Comparison of ENCODE assay signal across 8 cellular contexts in the genomic region with DNA sequence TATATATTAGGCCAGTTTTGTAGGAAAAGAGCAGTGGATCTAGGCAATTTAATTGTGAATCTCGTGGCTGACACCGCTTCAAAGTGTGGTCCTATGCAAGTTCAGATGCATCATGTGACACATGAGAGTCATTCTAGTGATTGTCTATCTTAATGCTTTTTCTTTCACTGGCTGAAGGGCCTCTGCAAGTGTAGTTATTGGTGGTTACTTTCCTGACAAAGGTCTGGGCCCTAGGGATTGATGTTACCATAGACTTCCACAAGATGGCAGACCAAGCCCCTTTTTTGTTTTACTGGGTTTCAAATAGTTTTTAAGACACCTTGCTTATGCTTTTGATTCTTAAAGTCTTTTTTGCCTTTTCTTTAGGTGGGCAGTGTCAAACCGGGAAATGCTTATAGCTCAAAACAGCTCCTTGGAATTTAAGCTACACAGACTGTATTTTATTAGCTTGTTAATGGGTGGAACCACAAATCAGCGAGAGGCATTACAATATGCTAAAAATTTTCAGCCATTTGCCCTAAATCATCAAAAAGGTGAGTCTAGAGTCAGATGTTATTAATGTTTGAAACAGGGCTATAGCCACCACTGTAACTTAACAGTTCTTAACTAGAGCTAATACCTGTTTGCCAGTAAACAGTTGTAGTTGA. TPM values are rescaled to one million over a fixed set of nuclear protein-coding genes. Genes with fewer than 3 reads are reported as not detected.
DNase-seq lines count a peak whose midpoint lies in the region; ATAC-seq and TF ChIP-seq lines count a peak whose summit lies in the region.

No MANE protein-coding gene starts in this region.

- H4K20me1 ChIP-seq in PC-3 (ENCODE audit: low read length), result no peaks in the 10 kb centered on the region

- no peaks in the 10 kb centered on the region for H3F3A ChIP-seq in PC-3 (ENCODE audit: low read length, unreplicated experiment)

- H3K27ac ChIP-seq in PC-3 (ENCODE audit: low read length) (no peak overlapping the region), transverse colon (no peak overlapping the region)

- no peaks in the 10 kb centered on the region for H3K9me2 ChIP-seq in PC-3 (replicated peaks; ENCODE audit: low read length)

- ATAC-seq in HG03354 (IDR thresholded peaks at IDR 0.05; ENCODE audit: poor library complexity, severe bottlenecking, unreplicated experiment) (peak; percentile 79), PC-3 (peak; percentile 78), left lobe of liver (peak; percentile 88), HG03469 (IDR thresholded peaks at IDR 0.05; ENCODE audit: unreplicated experiment) (no peak)

- WGBS in transverse colon (ENCODE audit: low coverage in 1 of 2), 2 donors, result 57 to 68% methylated on average over 4 of the region's 4 CpGs

- no peak overlapping the region for H3K4me3 ChIP-seq in PC-3 (ENCODE audit: low read length)
- H3K4me3 ChIP-seq in transverse colon, result no peak overlapping the region

- no peaks in the 10 kb centered on the region for H3K79me2 ChIP-seq in PC-3 (ENCODE audit: low read length)

- TF ChIP-seq POLR2A in transverse colon (IDR thresholded peaks at IDR 0.05), result no peak

- in situ Hi-C loops in G401 (cut with HindIII; ENCODE audit: low sequenced_read_pairs) (no loop called here), transverse colon (cut with MboI; ENCODE audit: low pct_ligation_motif_present in 1 of 4, low pct_unique_long_range_greater_than_20kb in 1 of 4, low sequenced_read_pairs in 3 of 4) (no loop called here)

- H3K9ac ChIP-seq in PC-3 (ENCODE audit: low read length), result no peak overlapping the region

- no peaks in the 10 kb centered on the region for H3K4me1 ChIP-seq in PC-3 (ENCODE audit: insufficient read depth, low read length)
- peaks cover 0 to 10% (median 0%) of the 10 kb centered on the region in 4 donors for H3K4me1 ChIP-seq in transverse colon

- H3K9me3 ChIP-seq in PC-3 (ENCODE audit: low read length) (no peaks in the 10 kb centered on the region), transverse colon (no peaks in the 10 kb centered on the region)

- DNase-seq in A172 (ENCODE audit: low spot score) (peak; percentile 49), G401 (ENCODE audit: low spot score) (peak; percentile 77), PC-3 (peak; percentile 70), cerebellar cortex (ENCODE audit: low spot score) (peak; percentile 76), left lobe of liver (ENCODE audit: low spot score) (no peak), transverse colon (no peak)

- no peak overlapping the region for H3K4me2 ChIP-seq in PC-3 (ENCODE audit: low read length)

- H3K36me3 ChIP-seq in PC-3 (ENCODE audit: low read depth, low read length) (peaks cover 12% of the 10 kb centered on the region), transverse colon (peaks cover 0 to 10% (median 3%) of the 10 kb centered on the region in 4 donors)

- no TSS peak for BruUV-seq in PC-3 (replicated peaks; lab: Mats Ljungman, UMichigan)

- intact Hi-C loops in PC-3 (cut with micrococcal nuclease), result loop anchor here (1.0 to 5.0 kb wide), 3 partner anchors 44 to 246 kb away; no protein-coding TSS in a partner anchor
- intact Hi-C loops in transverse colon (cut with DNase I; ENCODE audit: low total_unique reads), result no loop called here

- CTCF ChIA-PET in PC-3 (lab: Charles Lee), result interaction anchor here (0.6 kb wide), 1 partner anchor 11 kb away, joined by 4 read pairs; no protein-coding TSS in a partner anchor

- H3K27me3 ChIP-seq in PC-3 (ENCODE audit: low read length), result no peaks in the 10 kb centered on the region
- no peaks in the 10 kb centered on the region for H3K27me3 ChIP-seq in transverse colon

- no peak overlapping the region for H2AFZ ChIP-seq in PC-3 (ENCODE audit: low read length)

- POLR2A ChIA-PET in PC-3 (lab: Charles Lee; ENCODE audit: unreplicated experiment), result no interaction called here

- TF ChIP-seq CTCF in PC-3 (conservative IDR thresholded peaks at IDR 0.05; ENCODE audit: low read depth, low read length) (peak; percentile 75), transverse colon (IDR thresholded peaks at IDR 0.05) (peak; percentile 50 to 64 (median 59))

- TF ChIP-seq EP300 in transverse colon (IDR thresholded peaks at IDR 0.05; ENCODE audit: low read depth), result no peak

RNA-seq across cellular contexts. Expression of a gene that starts 25.9 kb away (rescaled TPM):
- total RNA-seq in A172 (2014; rRNA removed; shearing (Covaris generic)), result not detected in 2 replicates
- total RNA-seq in G401 (2014; rRNA removed; shearing (Covaris generic)), result 0.14 and 0.86 TPM in 2 replicates
- total RNA-seq in PC-3 (2014; rRNA removed) (0.18 TPM in 1 of 2 replicates, not detected in the other), left lobe of liver (0.81 TPM), transverse colon (10 to 100 TPM in 1 of 4 donors, 1 to 10 TPM in 1, under 1 TPM in 2; 0.60 to 33.3 (median 2.5) TPM)

RNA-seq across cellular contexts. Expression of a gene that starts 44.7 kb away (rescaled TPM):
- 42.2 and 42.4 TPM in 2 replicates for total RNA-seq in A172 (2014; rRNA removed; shearing (Covaris generic))
- total RNA-seq in G401 (2014; rRNA removed; shearing (Covaris generic)), result 42.8 and 51.0 TPM in 2 replicates
- total RNA-seq in PC-3 (2014; rRNA removed) (23.4 and 34.1 TPM in 2 replicates), left lobe of liver (42.5 TPM), transverse colon (10 to 100 TPM; 58.1 to 94.8 (median 72.4) TPM)

Comparison
In these comparisons a context has a peak if more than half of its experiments do, and no peak if none do; other contexts are left out.
1. DNase-seq: peak in A172 (single experiment), G401 (single experiment), PC-3 (single experiment) and cerebellar cortex (single experiment); none in left lobe of liver (single experiment) and transverse colon (single experiment).